ENCODE assay signal across 1 cellular context in the genomic region with DNA sequence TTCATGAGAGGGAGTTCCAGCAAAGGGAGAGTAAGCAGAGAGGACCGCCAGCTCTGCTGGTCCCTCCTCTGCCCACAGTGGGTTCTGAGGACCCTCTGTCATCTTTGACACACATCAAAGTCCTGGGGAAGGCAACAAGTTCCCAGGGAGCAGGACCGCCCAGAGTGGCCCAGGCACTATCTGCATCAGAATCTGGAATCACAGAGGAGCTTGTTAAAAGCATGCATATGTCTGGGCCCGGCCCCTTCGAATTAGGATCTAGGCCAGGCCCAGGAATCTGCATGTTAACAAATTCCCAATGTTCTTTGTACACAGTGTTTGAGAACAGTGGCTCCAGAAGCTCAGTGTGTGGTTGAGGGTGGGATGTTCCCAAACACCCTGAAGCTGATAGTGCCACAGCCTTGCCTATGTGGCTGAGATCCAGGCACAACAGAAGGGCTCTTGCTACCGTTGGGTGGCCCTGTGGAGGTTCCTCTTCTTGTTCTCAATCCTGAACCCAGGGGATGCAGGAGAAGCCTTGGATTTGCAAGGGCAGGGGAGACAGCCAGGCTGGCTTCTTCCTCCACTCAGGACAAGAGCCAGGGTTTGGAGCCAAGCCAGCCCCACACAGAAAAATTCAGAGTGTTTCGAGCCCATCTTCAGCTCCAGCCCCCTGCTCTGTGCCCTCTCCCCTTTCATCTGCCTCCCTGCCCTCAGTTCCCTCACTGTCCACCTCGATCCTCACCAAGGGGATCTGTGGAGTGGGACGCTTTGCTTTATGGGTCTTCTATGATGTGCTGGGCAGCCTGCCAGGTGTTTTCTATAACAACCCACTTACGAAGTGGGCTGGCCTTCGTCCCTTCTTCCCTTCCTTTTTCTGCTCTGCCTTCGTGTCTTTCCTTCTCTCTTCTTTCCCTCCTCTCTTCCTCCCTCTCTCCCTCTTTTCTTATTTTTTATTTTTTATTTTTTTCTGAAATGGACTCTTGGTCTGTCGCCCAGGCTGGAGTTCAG.
TF ChIP-seq lines count a peak whose summit lies in the region.

No MANE protein-coding gene starts in this region.

TF ChIP-seq in IMR-90, 13 proteins besides CTCF, POLR2A, EP300 and RAD21:
- TF ChIP-seq MXI1 (IDR thresholded peaks at IDR 0.05; ENCODE audit: borderline replicate concordance, low read depth, low read length) (no peak), CHD1 (IDR thresholded peaks at IDR 0.05; ENCODE audit: low read depth, low read length) (no peak), MAZ (IDR thresholded peaks at IDR 0.05; ENCODE audit: borderline replicate concordance, low read depth, low read length) (no peak), RCOR1 (IDR thresholded peaks at IDR 0.05; ENCODE audit: insufficient replicate concordance, low read length) (no peak), BHLHE40 (IDR thresholded peaks at IDR 0.05; ENCODE audit: low read depth, low read length) (no peak)
